ENCODE assay signal across 15 cellular contexts in genomic region chr6:111848262-111848661, GRCh38.
"Had no signal": no experiment of that assay in that cellular context is flagged by ENCODE, and none has a peak within 500 bp of the region (broad histone marks: within the 10 kb centered on the region; RNA-seq: fewer than 3 reads in every experiment).

No MANE protein-coding gene starts in this region.

- H3K9me3 Mint-ChIP-seq: activated B cell treated with CpG ODN at 0.5 μM for 24 hours; activated naive CD4-positive, alpha-beta T cell treated with anti-CD3 and anti-CD28 coated beads for 36 hours; mesothelial cell of epicardium; neural crest cell had no signal

- H3K9me3 ChIP-seq: sigmoid colon, SJSA1, stomach, testis, upper lobe of left lung had no signal

- H3K4me3 ChIP-seq: lung, sigmoid colon, SJSA1, stomach, testis, upper lobe of left lung had no signal

- H3K4me3 Mint-ChIP-seq: activated B cell treated with CpG ODN at 0.5 μM for 24 hours; activated naive CD4-positive, alpha-beta T cell treated with anti-CD3 and anti-CD28 coated beads for 36 hours; mesothelial cell of epicardium; neural crest cell had no signal

- H3K27ac ChIP-seq: epithelial cell of prostate, sigmoid colon, SJSA1, stomach, testis, upper lobe of left lung had no signal

- H3K27me3 Mint-ChIP-seq: activated B cell treated with CpG ODN at 0.5 μM for 24 hours had no signal

- DNase-seq: activated B cell treated with CpG ODN at 0.5 μM for 24 hours; activated CD4-positive, alpha-beta T cell treated with anti-CD3 and anti-CD28 coated beads, Interleukin-2, amount 50 U/mL, for 1 hour; activated naive CD4-positive, alpha-beta T cell treated with anti-CD3 and anti-CD28 coated beads for 36 hours; amniotic stem cell; head of caudate nucleus; sigmoid colon; stimulated activated CD4-positive, alpha-beta T cell treated with anti-CD3 and anti-CD28 coated beads, Interleukin-1b, Interleukin-23, amount 100 ng/mL, for 48 hours; stomach; testis; upper lobe of left lung had no signal

- H3K36me3 Mint-ChIP-seq: mesothelial cell of epicardium had no signal

- H3K36me3 ChIP-seq: sigmoid colon, upper lobe of left lung had no signal

- H3K27me3 ChIP-seq: sigmoid colon, SJSA1, stomach, testis, upper lobe of left lung had no signal

- H3K27ac Mint-ChIP-seq: activated naive CD4-positive, alpha-beta T cell treated with anti-CD3 and anti-CD28 coated beads for 36 hours had no signal
